ENCODE assay signal across 9 cellular contexts in the genomic region with DNA sequence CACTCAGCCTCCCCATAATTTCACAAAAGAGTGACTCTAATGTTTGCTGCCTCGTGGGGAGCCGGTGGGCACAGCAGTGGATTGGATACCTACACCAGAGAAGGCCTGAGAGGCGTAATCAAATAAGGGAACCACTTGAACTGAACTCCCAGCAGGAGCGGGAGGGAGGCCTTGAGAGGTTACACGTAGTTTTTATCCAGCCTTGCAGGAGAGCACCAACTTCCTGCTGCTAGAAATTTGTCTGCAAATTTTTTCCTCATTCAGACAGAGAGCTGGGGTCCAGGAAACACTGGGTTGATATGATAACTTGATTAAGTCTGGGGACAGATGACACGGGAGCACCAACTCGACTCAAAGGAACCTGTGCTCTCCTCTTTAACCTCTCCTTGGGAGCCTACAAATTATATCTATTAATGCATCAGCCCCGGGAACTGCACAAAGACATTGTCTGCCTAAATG.
DNase-seq lines count a peak whose midpoint lies in the region; ATAC-seq and TF ChIP-seq lines count a peak whose summit lies in the region.
"Had no signal": no experiment of that assay in that cellular context is flagged by ENCODE, and none has a peak within 500 bp of the region (broad histone marks: within the 10 kb centered on the region; RNA-seq: fewer than 3 reads in every experiment).

No MANE protein-coding gene starts in this region.

- peaks cover 22% of the 10 kb centered on the region for H3K27me3 ChIP-seq in gastroesophageal sphincter
- H3K27me3 ChIP-seq in ovary = no peaks in the 10 kb centered on the region

- WGBS in gastroesophageal sphincter (ENCODE audit: low coverage in 1 of 2), 2 donors = 90 to 100% methylated on average over 2 to 3 of the region's 8 CpGs
- 80 to 92% (median 87%) methylated on average over 8 of the region's 8 CpGs for WGBS in ovary, 3 donors

- H3K36me3 Mint-ChIP-seq in endothelial cell (ENCODE audit: low read depth, unreplicated experiment) = no peaks in the 10 kb centered on the region
- no peaks in the 10 kb centered on the region for H3K36me3 Mint-ChIP-seq in effector memory CD8-positive, alpha-beta T cell (ENCODE audit: insufficient read depth)
- H3K36me3 Mint-ChIP-seq: activated naive CD8-positive, alpha-beta T cell treated with anti-CD3 and anti-CD28 coated beads, Interleukin-2, amount 10 ng/mL, durations not matched to agents 7 days and 5 days had no signal

- ATAC-seq in gastroesophageal sphincter (no peak), GM21367 (IDR thresholded peaks at IDR 0.05; ENCODE audit: unreplicated experiment) (no peak)
- ATAC-seq in effector memory CD8-positive, alpha-beta T cell (replicated peaks) = no peak

- H3K27ac Mint-ChIP-seq in endothelial cell (ENCODE audit: unreplicated experiment) = no peak overlapping the region
- no peak overlapping the region for H3K27ac Mint-ChIP-seq in effector memory CD8-positive, alpha-beta T cell
- H3K27ac Mint-ChIP-seq: activated naive CD8-positive, alpha-beta T cell treated with anti-CD3 and anti-CD28 coated beads, Interleukin-2, amount 10 ng/mL, durations not matched to agents 7 days and 5 days had no signal

- peaks cover 9% of the 10 kb centered on the region for H3K27me3 Mint-ChIP-seq in endothelial cell (ENCODE audit: unreplicated experiment)
- peaks cover 60 to 66% of the 10 kb centered on the region in 2 donors for H3K27me3 Mint-ChIP-seq in effector memory CD8-positive, alpha-beta T cell

- no peaks in the 10 kb centered on the region for H3K9me3 ChIP-seq in gastroesophageal sphincter
- H3K9me3 ChIP-seq in ovary = no peaks in the 10 kb centered on the region

- TF ChIP-seq EP300 in gastroesophageal sphincter (IDR thresholded peaks at IDR 0.05) (no peak), ovary (IDR thresholded peaks at IDR 0.05) (no peak)

- no peak overlapping the region for H3K4me3 Mint-ChIP-seq in endothelial cell (ENCODE audit: unreplicated experiment)
- no peak overlapping the region for H3K4me3 Mint-ChIP-seq in effector memory CD8-positive, alpha-beta T cell
- H3K4me3 Mint-ChIP-seq: activated naive CD8-positive, alpha-beta T cell treated with anti-CD3 and anti-CD28 coated beads, Interleukin-2, amount 10 ng/mL, durations not matched to agents 7 days and 5 days had no signal

- H3K36me3 ChIP-seq in gastroesophageal sphincter (no peaks in the 10 kb centered on the region), ovary (no peaks in the 10 kb centered on the region)

- intact Hi-C loops in ovary (cut with DNase I) = loop anchor here in 1 of 4 donors (1.0 kb wide), 1 partner anchor 26 kb away; no protein-coding TSS in a partner anchor

- peaks cover 0 to 19% (median 0%) of the 10 kb centered on the region in 3 donors for H3K4me1 ChIP-seq in gastroesophageal sphincter
- peaks cover 1% of the 10 kb centered on the region for H3K4me1 ChIP-seq in ovary (ENCODE audit: insufficient read depth)

- TF ChIP-seq POLR2A in gastroesophageal sphincter (IDR thresholded peaks at IDR 0.05) (no peak), ovary (IDR thresholded peaks at IDR 0.05) (no peak)

- H3K4me1 Mint-ChIP-seq in endothelial cell (ENCODE audit: unreplicated experiment) = peaks cover 34% of the 10 kb centered on the region
- H3K4me1 Mint-ChIP-seq in effector memory CD8-positive, alpha-beta T cell (ENCODE audit: low read depth in 2 of 2) = peaks cover 0 to 5% of the 10 kb centered on the region in 2 donors

- DNase-seq in stimulated activated CD4-positive, alpha-beta T cell treated with anti-CD3 and anti-CD28 coated beads, Interleukin-1b, Interleukin-23, amount 100 ng/mL, for 48 hours = peak; percentile 32
- no peak for DNase-seq in stimulated activated CD4-positive, alpha-beta T cell treated with anti-CD3 and anti-CD28 coated beads, Interleukin-12 subunit alpha, Interleukin-12 subunit beta, amount 100 ng/mL, for 4 hours
- DNase-seq in NOMO-1 treated with dmso at 0.1 percent for 144 hours (lab: John Stamatoyannopoulos, UW; ENCODE audit: unreplicated experiment) (peak; percentile 26), endothelial cell (ENCODE audit: low spot score) (peak; percentile 44), ovary (no peak)
- DNase-seq in effector memory CD8-positive, alpha-beta T cell = no peak
- DNase-seq: activated naive CD8-positive, alpha-beta T cell treated with anti-CD3 and anti-CD28 coated beads, Interleukin-2, amount 10 ng/mL, durations not matched to agents 7 days and 5 days had no signal

- H3K27ac ChIP-seq in gastroesophageal sphincter (no peak overlapping the region), ovary (no peak overlapping the region)

- no peak for TF ChIP-seq CTCF in endothelial cell (IDR thresholded peaks at IDR 0.05; ENCODE audit: unreplicated experiment)
- no peak for TF ChIP-seq CTCF in gastroesophageal sphincter (IDR thresholded peaks at IDR 0.05)
- no peak for TF ChIP-seq CTCF in ovary (IDR thresholded peaks at IDR 0.05)

- H3K4me3 ChIP-seq in gastroesophageal sphincter (no peak overlapping the region), ovary (no peak overlapping the region)

- no peaks in the 10 kb centered on the region for H3K9me3 Mint-ChIP-seq in endothelial cell (ENCODE audit: unreplicated experiment)
- no peaks in the 10 kb centered on the region for H3K9me3 Mint-ChIP-seq in effector memory CD8-positive, alpha-beta T cell
- H3K9me3 Mint-ChIP-seq: activated naive CD8-positive, alpha-beta T cell treated with anti-CD3 and anti-CD28 coated beads, Interleukin-2, amount 10 ng/mL, durations not matched to agents 7 days and 5 days had no signal

Comparison
In these comparisons a context has a peak if more than half of its experiments do, and no peak if none do; other contexts are left out.
1. DNase-seq: peak in stimulated activated CD4-positive, alpha-beta T cell treated with anti-CD3 and anti-CD28 coated beads, Interleukin-1b, Interleukin-23, amount 100 ng/mL, for 48 hours (single experiment), NOMO-1 treated with dmso at 0.1 percent for 144 hours (single experiment) and endothelial cell (single experiment); none in stimulated activated CD4-positive, alpha-beta T cell treated with anti-CD3 and anti-CD28 coated beads, Interleukin-12 subunit alpha, Interleukin-12 subunit beta, amount 100 ng/mL, for 4 hours (single experiment), effector memory CD8-positive, alpha-beta T cell (0 of 3) and ovary (0 of 5).